Comparison of ENCODE assay signal across 18 cellular contexts in the genomic region with DNA sequence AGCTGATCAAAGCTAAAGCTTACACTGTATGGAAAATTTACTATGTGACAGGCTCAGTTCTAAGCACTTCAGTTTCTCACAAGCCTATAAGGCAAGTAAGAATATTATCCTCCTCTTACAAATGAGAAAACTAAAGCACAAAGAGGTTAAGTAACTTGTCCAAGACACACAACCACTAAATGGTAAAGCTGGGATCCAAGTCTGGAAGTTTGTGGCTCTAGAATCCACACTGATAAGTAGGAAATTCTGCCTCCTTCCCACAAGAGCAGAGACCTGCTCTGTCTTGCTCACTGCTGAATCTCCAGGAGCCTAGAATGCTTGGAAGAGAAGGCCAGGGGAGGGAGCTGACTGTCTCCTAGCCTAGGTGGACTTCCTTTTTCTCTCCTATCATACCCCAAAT.
"Had no signal": no experiment of that assay in that cellular context is flagged by ENCODE, and none has a peak within 500 bp of the region (broad histone marks: within the 10 kb centered on the region; RNA-seq: fewer than 3 reads in every experiment).

No MANE protein-coding gene starts in this region.

- DNase-seq: activated CD4-positive, alpha-beta T cell treated with anti-CD3 and anti-CD28 coated beads for 36 hours; activated CD4-positive, alpha-beta T cell treated with anti-CD3 and anti-CD28 coated beads, Interleukin-2, amount 50 U/mL, for 48 hours; activated gamma-delta T cell treated with Interleukin-2 at 50 U/mL for 16 hours; amniotic stem cell; cortex of kidney; mesendoderm; sigmoid colon; stimulated activated naive CD4-positive, alpha-beta T cell; WERI-Rb-1 had no signal

- ATAC-seq: activated CD4-positive, alpha-beta T cell treated with anti-CD3 and anti-CD28 coated beads for 36 hours; esophagus mucosa; natural killer cell treated with Interleukin-12 subunit alpha and Interleukin-12 subunit beta and Interleukin-15 and Interleukin-18, amount 100 ng/mL, for 72 hours had no signal

- H3K27me3 Mint-ChIP-seq: activated naive CD8-positive, alpha-beta T cell had no signal

- H3K36me3 Mint-ChIP-seq: activated naive CD8-positive, alpha-beta T cell; natural killer cell treated with Interleukin-12 subunit alpha and Interleukin-12 subunit beta and Interleukin-15 and Interleukin-18, amount 100 ng/mL, for 72 hours had no signal

- H3K27ac ChIP-seq: neutrophil, parathyroid adenoma, sigmoid colon, vagina, WERI-Rb-1 had no signal

- H3K4me3 Mint-ChIP-seq: activated CD4-positive, alpha-beta T cell treated with anti-CD3 and anti-CD28 coated beads for 36 hours; activated naive CD8-positive, alpha-beta T cell; activated T-helper 1 cell treated with anti-CD3 and anti-CD28 coated beads, Interleukin-12 subunit alpha, Interleukin-12 subunit beta, Interleukin-2, Interleukin-4 antibody, amounts not matched to agents 30 ng/mL and 10 ng/mL and 1 ng/mL, durations not matched to agents 14 hours and 24 hours and 36 hours; central memory CD8-positive, alpha-beta T cell; natural killer cell treated with Interleukin-12 subunit alpha and Interleukin-12 subunit beta and Interleukin-15 and Interleukin-18, amount 100 ng/mL, for 72 hours had no signal

- H3K4me3 ChIP-seq: sigmoid colon, tibial nerve, vagina had no signal

- H3K9me3 Mint-ChIP-seq: central memory CD8-positive, alpha-beta T cell had no signal

- H3K27ac Mint-ChIP-seq: activated CD4-positive, alpha-beta T cell treated with anti-CD3 and anti-CD28 coated beads for 36 hours; activated naive CD8-positive, alpha-beta T cell; activated T-helper 1 cell treated with anti-CD3 and anti-CD28 coated beads, Interleukin-12 subunit alpha, Interleukin-12 subunit beta, Interleukin-2, Interleukin-4 antibody, amounts not matched to agents 30 ng/mL and 10 ng/mL and 1 ng/mL, durations not matched to agents 14 hours and 24 hours and 36 hours; natural killer cell treated with Interleukin-12 subunit alpha and Interleukin-12 subunit beta and Interleukin-15 and Interleukin-18, amount 100 ng/mL, for 72 hours had no signal

- H3K4me1 Mint-ChIP-seq: activated CD4-positive, alpha-beta T cell treated with anti-CD3 and anti-CD28 coated beads for 36 hours; central memory CD8-positive, alpha-beta T cell had no signal

- H3K4me1 ChIP-seq: parathyroid adenoma had no signal

- H3K36me3 ChIP-seq: neutrophil, sigmoid colon, tibial nerve, vagina, WERI-Rb-1 had no signal

- H3K9me3 ChIP-seq: neutrophil, sigmoid colon, tibial nerve, vagina had no signal

- H3K27me3 ChIP-seq: neutrophil, sigmoid colon, tibial nerve, vagina had no signal
